7 cellular contexts compared by ENCODE assay signal in genomic region chr10:73644015-73644743, GRCh38. TPM values are rescaled to one million over a fixed set of nuclear protein-coding genes. Genes with fewer than 3 reads are reported as not detected.
A peak's percentile ranks its signal among the peaks of the same experiment; 100 is the strongest.
DNase-seq lines count a peak whose midpoint lies in the region; ATAC-seq, FAIRE-seq and TF ChIP-seq lines count a peak whose summit lies in the region.

No MANE protein-coding gene starts in this region.

- peaks cover 4% of the 10 kb centered on the region in 3 donors for H3K4me1 Mint-ChIP-seq in IgD-negative memory B cell

- peak; percentile 4 for FAIRE-seq in RCC 7860 (lab: Jason Lieb, UNC)

- DNase-seq in GF-D8 (lab: John Stamatoyannopoulos, UW) (peak; percentile 46), RCC 7860 (ENCODE audit: low spot score) (peak; percentile 52), foreskin fibroblast (peak; percentile 48 to 83), omental fat pad (ENCODE audit: low spot score) (no peak)
- peak; percentile 78 for DNase-seq in activated effector memory CD4-positive, alpha-beta T cell treated with anti-CD3 and anti-CD28 coated beads, Interleukin-2, amount 50 U/mL, for 16 hours

- peaks cover 2% of the 10 kb centered on the region for H3K27me3 Mint-ChIP-seq in IgD-negative memory B cell

- H3K4me3 Mint-ChIP-seq in IgD-negative memory B cell = peak overlapping the region; percentile 1 to 83 (median 44)

- ATAC-seq in omental fat pad (ENCODE audit: low FRiP score) (peak; percentile 55), HG03175 (IDR thresholded peaks at IDR 0.05; ENCODE audit: unreplicated experiment) (no peak)

- no peaks in the 10 kb centered on the region for H3K9me3 Mint-ChIP-seq in IgD-negative memory B cell

- H3K4me3 ChIP-seq in foreskin fibroblast (ENCODE audit: low read depth in 1 of 2, low read length in 2 of 2) = no peak overlapping the region

- peak overlapping the region in 1 of 3 donors; percentile 69 for H3K27ac Mint-ChIP-seq in IgD-negative memory B cell

- TF ChIP-seq CTCF in foreskin fibroblast (IDR thresholded peaks at IDR 0.05; ENCODE audit: low read depth, low read length) (peak; percentile 77), omental fat pad (IDR thresholded peaks at IDR 0.05) (peak in 1 of 3 donors; percentile 24)

- H3K36me3 Mint-ChIP-seq in IgD-negative memory B cell = no peaks in the 10 kb centered on the region

RNA-seq across cellular contexts. Expression of gene MYOZ1, which starts 2.9 kb away (rescaled TPM):
- polyA plus RNA-seq in IgD-negative memory B cell = not detected
- total RNA-seq in omental fat pad = 1 to 10 TPM in 2 of 4 donors, under 1 TPM in 1, not detected in 1; 0.82 to 1.9 (median 1.6) TPM

RNA-seq across cellular contexts. Expression of gene SYNPO2L, which starts 11.7 kb away (rescaled TPM):
- polyA plus RNA-seq in IgD-negative memory B cell = not detected
- under 1 TPM in 1 of 4 donors, not detected in 3; 0.13 TPM for total RNA-seq in omental fat pad

RNA-seq across cellular contexts. Expression of gene USP54, which starts 53.0 kb away (rescaled TPM):
- 0.75 TPM for polyA plus RNA-seq in IgD-negative memory B cell
- 10 to 100 TPM in 3 of 4 donors, 1 to 10 TPM in 1; 9.2 to 28.1 (median 20.2) TPM for total RNA-seq in omental fat pad

RNA-seq across cellular contexts. Expression of gene AGAP5, which starts 53.7 kb away (rescaled TPM):
- 0.99 TPM for polyA plus RNA-seq in IgD-negative memory B cell
- 1 to 10 TPM; 4.3 to 8.8 (median 5.4) TPM for total RNA-seq in omental fat pad
